Comparison of ENCODE assay signal across 27 cellular contexts in the genomic region with DNA sequence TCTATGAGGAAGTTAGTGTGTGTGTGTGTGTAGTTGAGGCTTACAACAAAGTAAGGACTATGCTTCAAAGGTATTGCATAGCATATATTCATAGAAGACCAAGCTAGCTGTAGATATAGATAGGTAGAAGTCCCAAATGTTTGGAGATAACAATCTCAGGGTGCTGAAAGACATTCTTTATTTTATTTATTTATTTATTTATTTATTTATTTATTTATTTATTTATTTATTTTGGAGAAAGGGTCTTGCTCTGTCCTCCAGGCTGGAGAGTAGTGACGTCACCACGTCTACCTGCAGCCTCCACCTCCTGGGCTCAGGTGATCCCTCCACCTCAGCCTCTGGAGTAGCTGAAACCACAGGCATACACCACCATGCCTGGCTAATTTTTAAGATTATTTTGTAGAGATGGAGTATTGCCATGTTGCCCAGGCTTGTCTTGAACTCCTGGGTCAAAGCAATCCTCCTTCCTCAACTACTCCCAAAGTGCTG.
"Had no signal": no experiment of that assay in that cellular context is flagged by ENCODE, and none has a peak within 500 bp of the region (broad histone marks: within the 10 kb centered on the region; RNA-seq: fewer than 3 reads in every experiment).

No MANE protein-coding gene starts in this region.

- DNase-seq: stimulated activated CD4-positive, alpha-beta T cell treated with anti-CD3 and anti-CD28 coated beads, Interleukin-2, amount 100 ng/mL, for 48 hours; stimulated activated CD4-positive, alpha-beta T cell treated with anti-CD3 and anti-CD28 coated beads, Interleukin-4, amount 100 ng/mL, for 1 hour; stimulated activated CD4-positive, alpha-beta T cell treated with anti-CD3 and anti-CD28 coated beads, Interleukin-4, amount 100 ng/mL, for 24 hours; stimulated activated CD4-positive, alpha-beta T cell treated with anti-CD3 and anti-CD28 coated beads, Interleukin-4, amount 100 ng/mL, for 4 hours; stimulated activated CD8-positive, alpha-beta memory T cell treated with anti-CD3 and anti-CD28 coated beads, Interleukin-4, amount 100 ng/mL, for 48 hours; stimulated activated naive B cell treated with anti-CD40 and anti-IgM and Interleukin-4, amounts not matched to agents 10 μg/mL and 1 μg/mL and 100 μg/mL, for 72 hours; stimulated activated naive CD4-positive, alpha-beta T cell; stimulated activated naive CD4-positive, alpha-beta T cell treated with Interleukin-2 at 50 U/mL for 16 hours; stimulated activated naive CD8-positive, alpha-beta T cell treated with anti-CD3 and anti-CD28 coated beads, Interleukin-15, amount 100 ng/mL, for 72 hours; stimulated activated naive CD8-positive, alpha-beta T cell treated with anti-CD3 and anti-CD28 coated beads, Interleukin-15, Interleukin-2, amounts not matched to agents 100 U/mL and 50 U/mL, for 24 hours; stomach; substantia nigra; testis; thyroid gland; tibial artery; transverse colon; trophoblast cell; upper lobe of left lung; upper lobe of right lung; uterus had no signal

- H3K4me3 ChIP-seq: stomach, suprapubic skin, testis, thoracic aorta, thyroid gland, tibial artery, tibial nerve, transverse colon, upper lobe of left lung, upper lobe of right lung, uterus, vagina had no signal

- FAIRE-seq: urothelium cell line had no signal

- H3K9me3 ChIP-seq: stomach, suprapubic skin, testis, thoracic aorta, thyroid gland, tibial artery, tibial nerve, transverse colon, upper lobe of left lung, upper lobe of right lung, uterus, vagina had no signal

- H3K4me1 ChIP-seq: stomach, suprapubic skin, testis, thyroid gland, tibial nerve, transverse colon, upper lobe of left lung, upper lobe of right lung, uterus, vagina had no signal

- H3K36me3 ChIP-seq: stomach, suprapubic skin, thoracic aorta, thyroid gland, tibial artery, tibial nerve, transverse colon, upper lobe of left lung, upper lobe of right lung, uterus, vagina had no signal

- H3K27me3 ChIP-seq: stomach, suprapubic skin, testis, thyroid gland, tibial artery, tibial nerve, transverse colon, upper lobe of left lung, upper lobe of right lung, uterus, vagina had no signal

- H3K27ac ChIP-seq: stomach, suprapubic skin, testis, thoracic aorta, thyroid gland, tibial artery, tibial nerve, transverse colon, upper lobe of left lung, upper lobe of right lung, uterus, vagina had no signal

- ATAC-seq: stimulated activated effector memory CD8-positive, alpha-beta T cell treated with anti-CD3 and anti-CD28 coated beads, Interleukin-12 subunit alpha, Interleukin-12 subunit beta, amount 100 ng/mL, for 72 hours; stimulated activated memory B cell treated with anti-CD40 and anti-IgM and Interleukin-4, amounts not matched to agents 10 μg/mL and 1 μg/mL and 100 μg/mL, for 72 hours; stimulated activated naive B cell treated with anti-CD40 and anti-IgM and Interleukin-4, amounts not matched to agents 10 μg/mL and 1 μg/mL and 100 μg/mL, for 72 hours; stimulated activated naive CD8-positive, alpha-beta T cell treated with anti-CD3 and anti-CD28 coated beads, Interleukin-15, amount 100 ng/mL, for 72 hours; stimulated activated naive CD8-positive, alpha-beta T cell treated with anti-CD3 and anti-CD28 coated beads, Interleukin-15, Interleukin-2, amounts not matched to agents 100 U/mL and 50 U/mL, for 24 hours; upper lobe of right lung had no signal
